In the genomic region with DNA sequence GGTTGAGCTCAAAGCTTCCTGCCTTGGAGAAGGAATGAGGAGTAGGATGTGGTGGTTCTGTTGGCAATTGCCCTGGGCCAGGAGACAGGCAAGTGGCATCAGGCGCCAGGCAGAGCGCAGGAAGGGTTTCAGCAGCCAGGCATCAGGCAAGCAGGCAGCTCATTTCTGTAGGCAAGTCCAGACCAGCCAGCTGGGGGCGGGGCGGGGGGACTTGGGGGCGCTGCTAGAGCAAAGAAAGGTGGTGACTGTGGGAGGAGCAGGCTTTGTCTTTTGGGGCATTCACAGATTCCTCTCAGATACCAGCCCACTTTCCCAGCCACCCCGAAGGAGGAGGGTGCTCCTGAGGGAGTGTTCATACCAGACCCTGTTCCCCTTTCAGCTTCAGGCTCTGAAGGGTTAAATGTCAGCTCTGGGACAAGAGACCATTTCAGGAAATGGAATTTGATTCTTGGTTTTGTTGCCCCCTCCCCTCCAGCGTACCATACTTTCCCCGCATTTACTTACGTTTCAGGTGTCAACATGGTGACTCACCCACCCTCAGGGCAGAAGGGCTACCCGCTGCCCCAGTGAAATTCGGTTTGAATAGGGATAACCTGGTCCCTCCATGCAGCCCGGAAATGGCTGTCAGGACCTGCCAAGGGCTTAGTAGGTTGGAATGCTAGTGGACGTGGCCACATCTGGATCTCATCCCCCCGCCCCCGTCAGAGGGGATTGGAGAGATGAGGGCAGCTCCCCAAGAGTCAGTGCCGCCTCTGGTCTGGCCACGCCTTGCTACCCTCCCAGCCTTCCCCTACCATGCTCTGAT, we compare ENCODE assay signal across 1 cellular context.
TF ChIP-seq lines count a peak whose summit lies in the region.

No MANE protein-coding gene starts in this region.

TF ChIP-seq in GM12878, 131 proteins besides CTCF, POLR2A, EP300 and RAD21 (continued from another document):
- no peak for TF ChIP-seq ZZZ3 (IDR thresholded peaks at IDR 0.05; ENCODE audit: control insufficient read depth, insufficient read length, low read depth)
- TF ChIP-seq TARDBP (IDR thresholded peaks at IDR 0.05; ENCODE audit: borderline replicate concordance) = no peak
- TF ChIP-seq, protein P1, sequence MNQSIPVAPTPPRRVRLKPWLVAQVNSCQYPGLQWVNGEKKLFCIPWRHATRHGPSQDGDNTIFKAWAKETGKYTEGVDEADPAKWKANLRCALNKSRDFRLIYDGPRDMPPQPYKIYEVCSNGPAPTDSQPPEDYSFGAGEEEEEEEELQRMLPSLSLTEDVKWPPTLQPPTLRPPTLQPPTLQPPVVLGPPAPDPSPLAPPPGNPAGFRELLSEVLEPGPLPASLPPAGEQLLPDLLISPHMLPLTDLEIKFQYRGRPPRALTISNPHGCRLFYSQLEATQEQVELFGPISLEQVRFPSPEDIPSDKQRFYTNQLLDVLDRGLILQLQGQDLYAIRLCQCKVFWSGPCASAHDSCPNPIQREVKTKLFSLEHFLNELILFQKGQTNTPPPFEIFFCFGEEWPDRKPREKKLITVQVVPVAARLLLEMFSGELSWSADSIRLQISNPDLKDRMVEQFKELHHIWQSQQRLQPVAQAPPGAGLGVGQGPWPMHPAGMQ (IDR thresholded peaks at IDR 0.05; ENCODE audit: borderline replicate concordance) = no peak
- TF ChIP-seq HDGF (IDR thresholded peaks at IDR 0.05) = no peak
- TF ChIP-seq, protein P2, sequence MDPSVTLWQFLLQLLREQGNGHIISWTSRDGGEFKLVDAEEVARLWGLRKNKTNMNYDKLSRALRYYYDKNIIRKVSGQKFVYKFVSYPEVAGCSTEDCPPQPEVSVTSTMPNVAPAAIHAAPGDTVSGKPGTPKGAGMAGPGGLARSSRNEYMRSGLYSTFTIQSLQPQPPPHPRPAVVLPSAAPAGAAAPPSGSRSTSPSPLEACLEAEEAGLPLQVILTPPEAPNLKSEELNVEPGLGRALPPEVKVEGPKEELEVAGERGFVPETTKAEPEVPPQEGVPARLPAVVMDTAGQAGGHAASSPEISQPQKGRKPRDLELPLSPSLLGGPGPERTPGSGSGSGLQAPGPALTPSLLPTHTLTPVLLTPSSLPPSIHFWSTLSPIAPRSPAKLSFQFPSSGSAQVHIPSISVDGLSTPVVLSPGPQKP (IDR thresholded peaks at IDR 0.05; ENCODE audit: low read depth, low read length) = no peak
- TF ChIP-seq CBX3 (IDR thresholded peaks at IDR 0.05; ENCODE audit: borderline replicate concordance, low read depth) = no peak
- TF ChIP-seq, protein P3, sequence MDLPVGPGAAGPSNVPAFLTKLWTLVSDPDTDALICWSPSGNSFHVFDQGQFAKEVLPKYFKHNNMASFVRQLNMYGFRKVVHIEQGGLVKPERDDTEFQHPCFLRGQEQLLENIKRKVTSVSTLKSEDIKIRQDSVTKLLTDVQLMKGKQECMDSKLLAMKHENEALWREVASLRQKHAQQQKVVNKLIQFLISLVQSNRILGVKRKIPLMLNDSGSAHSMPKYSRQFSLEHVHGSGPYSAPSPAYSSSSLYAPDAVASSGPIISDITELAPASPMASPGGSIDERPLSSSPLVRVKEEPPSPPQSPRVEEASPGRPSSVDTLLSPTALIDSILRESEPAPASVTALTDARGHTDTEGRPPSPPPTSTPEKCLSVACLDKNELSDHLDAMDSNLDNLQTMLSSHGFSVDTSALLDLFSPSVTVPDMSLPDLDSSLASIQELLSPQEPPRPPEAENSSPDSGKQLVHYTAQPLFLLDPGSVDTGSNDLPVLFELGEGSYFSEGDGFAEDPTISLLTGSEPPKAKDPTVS (IDR thresholded peaks at IDR 0.05; ENCODE audit: low read depth, low read length) = no peak
- TF ChIP-seq, protein P4, sequence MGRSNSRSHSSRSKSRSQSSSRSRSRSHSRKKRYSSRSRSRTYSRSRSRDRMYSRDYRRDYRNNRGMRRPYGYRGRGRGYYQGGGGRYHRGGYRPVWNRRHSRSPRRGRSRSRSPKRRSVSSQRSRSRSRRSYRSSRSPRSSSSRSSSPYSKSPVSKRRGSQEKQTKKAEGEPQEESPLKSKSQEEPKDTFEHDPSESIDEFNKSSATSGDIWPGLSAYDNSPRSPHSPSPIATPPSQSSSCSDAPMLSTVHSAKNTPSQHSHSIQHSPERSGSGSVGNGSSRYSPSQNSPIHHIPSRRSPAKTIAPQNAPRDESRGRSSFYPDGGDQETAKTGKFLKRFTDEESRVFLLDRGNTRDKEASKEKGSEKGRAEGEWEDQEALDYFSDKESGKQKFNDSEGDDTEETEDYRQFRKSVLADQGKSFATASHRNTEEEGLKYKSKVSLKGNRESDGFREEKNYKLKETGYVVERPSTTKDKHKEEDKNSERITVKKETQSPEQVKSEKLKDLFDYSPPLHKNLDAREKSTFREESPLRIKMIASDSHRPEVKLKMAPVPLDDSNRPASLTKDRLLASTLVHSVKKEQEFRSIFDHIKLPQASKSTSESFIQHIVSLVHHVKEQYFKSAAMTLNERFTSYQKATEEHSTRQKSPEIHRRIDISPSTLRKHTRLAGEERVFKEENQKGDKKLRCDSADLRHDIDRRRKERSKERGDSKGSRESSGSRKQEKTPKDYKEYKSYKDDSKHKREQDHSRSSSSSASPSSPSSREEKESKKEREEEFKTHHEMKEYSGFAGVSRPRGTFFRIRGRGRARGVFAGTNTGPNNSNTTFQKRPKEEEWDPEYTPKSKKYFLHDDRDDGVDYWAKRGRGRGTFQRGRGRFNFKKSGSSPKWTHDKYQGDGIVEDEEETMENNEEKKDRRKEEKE (IDR thresholded peaks at IDR 0.05) = no peak
TF ChIP-seq in GM12878: peak in this region for 0.
